In the genomic region with DNA sequence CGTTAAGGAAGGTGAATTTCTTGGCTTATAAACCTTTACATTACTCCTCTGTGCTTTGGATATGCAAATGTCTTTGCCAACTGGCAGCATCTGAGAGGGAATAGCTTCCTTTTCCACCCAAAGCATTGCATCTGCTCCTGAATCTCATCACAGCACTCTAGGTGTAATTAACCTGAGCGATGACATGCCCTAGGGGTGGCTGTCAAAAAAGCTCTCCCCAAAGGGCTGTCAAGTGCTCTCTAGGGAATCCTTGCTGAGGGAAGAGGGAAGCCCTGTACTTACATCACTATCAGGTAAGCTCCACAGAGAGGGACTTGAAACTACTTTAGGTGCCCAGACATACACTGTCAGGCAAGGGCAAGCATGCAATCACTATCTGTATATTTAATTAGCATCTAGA, we compare ENCODE assay signal across 17 cellular contexts. TPM values are rescaled to one million over a fixed set of nuclear protein-coding genes. Genes with fewer than 3 reads are reported as not detected.
"Had no signal": no experiment of that assay in that cellular context is flagged by ENCODE, and none has a peak within 500 bp of the region (broad histone marks: within the 10 kb centered on the region; RNA-seq: fewer than 3 reads in every experiment).

No MANE protein-coding gene starts in this region.

- H3K4me3 ChIP-seq: coronary artery, esophagus squamous epithelium, left lung, ovary, spleen, testis, upper lobe of left lung had no signal

- H3K4me1 ChIP-seq: left lung, testis had no signal

- H3K36me3 ChIP-seq: brain microvascular endothelial cell, esophagus squamous epithelium, left lung, ovary, spleen, upper lobe of left lung had no signal

- DNase-seq: activated CD4-positive, alpha-beta T cell treated with anti-CD3 and anti-CD28 coated beads, Interleukin-2, amount 10 ng/mL, durations not matched to agents 24 days and 14 days; activated CD4-positive, CD25-positive, alpha-beta regulatory T cell; activated naive CD8-positive, alpha-beta T cell treated with anti-CD3 and anti-CD28 coated beads for 36 hours; brain microvascular endothelial cell; esophagus squamous epithelium; hypothalamus; kidney; left lung; naive B cell; ovary; spleen; stimulated activated naive CD8-positive, alpha-beta T cell treated with anti-CD3 and anti-CD28 coated beads, Interleukin-15, amount 100 ng/mL, for 72 hours; testis; upper lobe of left lung had no signal

- H3K9me3 ChIP-seq: esophagus squamous epithelium, left lung, ovary, spleen, testis, upper lobe of left lung had no signal

- H3K27ac ChIP-seq: brain microvascular endothelial cell, coronary artery, esophagus squamous epithelium, left lung, ovary, spleen, testis, upper lobe of left lung had no signal

- ATAC-seq: left lung; sciatic nerve; stimulated activated naive CD8-positive, alpha-beta T cell treated with anti-CD3 and anti-CD28 coated beads, Interleukin-15, amount 100 ng/mL, for 72 hours had no signal

- H3K27me3 ChIP-seq: brain microvascular endothelial cell, left lung, ovary, spleen, testis, upper lobe of left lung had no signal

RNA-seq across cellular contexts. Expression of a gene that starts 34.6 kb away (rescaled TPM):
- total RNA-seq: activated CD4-positive, alpha-beta T cell treated with anti-CD3 and anti-CD28 coated beads, Interleukin-2, amount 10 ng/mL, durations not matched to agents 24 days and 14 days; activated naive CD8-positive, alpha-beta T cell treated with anti-CD3 and anti-CD28 coated beads for 36 hours; esophagus squamous epithelium; kidney; mononuclear cell; sciatic nerve; spleen had no signal
